In genomic region chr14:46818147-46818546, GRCh38 we compare ENCODE assay signal across 1 cellular context.
TF ChIP-seq lines count a peak whose summit lies in the region.

No MANE protein-coding gene starts in this region.

TF ChIP-seq in GM23338, 12 proteins besides CTCF, POLR2A, EP300 and RAD21:
- TF ChIP-seq ZNF462 (CRISPR knock-in tag; IDR thresholded peaks at IDR 0.05) (peak; percentile 73; the same call in 1 of the 2 replicates), POLR2AphosphoS5 (IDR thresholded peaks at IDR 0.05; ENCODE audit: low read depth) (no peak), NANOG (IDR thresholded peaks at IDR 0.05; ENCODE audit: borderline replicate concordance) (peak; percentile 91)
